Comparison of ENCODE assay signal across 12 cellular contexts in the genomic region with DNA sequence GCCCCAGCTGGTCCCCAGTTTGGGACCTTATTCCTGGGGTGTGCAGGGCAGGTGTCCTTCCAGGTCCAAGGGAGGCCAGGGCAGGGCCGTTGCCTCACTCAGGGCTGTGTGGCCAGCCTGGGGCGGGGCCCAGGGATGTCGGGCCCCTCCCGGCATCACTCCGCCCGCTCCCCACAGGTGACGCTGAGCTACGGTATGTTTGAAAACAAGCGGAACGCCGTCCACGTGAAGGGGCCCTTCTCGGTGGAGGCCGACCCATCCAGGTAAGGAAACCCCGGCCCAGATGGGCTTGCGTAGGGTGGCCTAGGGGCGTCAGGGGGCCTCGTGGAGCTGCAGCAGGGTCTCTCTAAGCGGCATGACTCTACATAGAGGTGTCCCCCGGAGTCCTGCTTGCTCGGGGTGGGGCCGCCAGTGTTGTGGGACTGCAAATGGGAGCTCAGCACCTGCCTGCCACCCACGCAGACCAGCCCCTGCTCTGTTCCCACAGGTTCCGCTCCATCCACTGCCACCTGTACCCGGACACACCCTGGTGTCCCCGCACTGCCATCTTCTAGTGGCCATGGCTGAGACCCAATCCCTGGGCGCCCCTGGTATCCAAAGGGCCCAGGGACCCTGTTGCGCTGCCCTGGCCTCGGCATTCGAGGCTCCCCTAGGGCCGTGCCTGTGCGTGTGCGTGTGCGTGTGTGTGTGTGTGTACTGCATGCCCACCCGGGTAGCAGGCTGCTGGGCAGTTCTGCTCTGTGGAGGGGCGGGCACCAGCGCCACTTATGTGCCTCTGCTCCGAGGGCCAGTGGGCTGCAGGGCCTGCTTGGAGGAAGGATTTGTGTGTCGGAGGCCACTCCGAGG. TPM values are rescaled to one million over a fixed set of nuclear protein-coding genes. Genes with fewer than 3 reads are reported as not detected.
DNase-seq lines count a peak whose midpoint lies in the region; ATAC-seq, FAIRE-seq and TF ChIP-seq lines count a peak whose summit lies in the region.
"Had no signal": no experiment of that assay in that cellular context is flagged by ENCODE, and none has a peak within 500 bp of the region (broad histone marks: within the 10 kb centered on the region; RNA-seq: fewer than 3 reads in every experiment).

No MANE protein-coding gene starts in this region.

- no peak overlapping the region for H4K8ac ChIP-seq in H9 (replicated peaks; ENCODE audit: insufficient read length, low read depth, low read length)

- no peak overlapping the region for H2AK5ac ChIP-seq in H9 (ENCODE audit: insufficient read length, low read length)

- H4K5ac ChIP-seq in H9 (ENCODE audit: insufficient read length, low read depth, low read length): no peak overlapping the region

- no peaks in the 10 kb centered on the region for H3K23me2 ChIP-seq in H9 (ENCODE audit: insufficient read length, low read depth, low read length, poor library complexity, severe bottlenecking)

- no peak overlapping the region for H3K4me3 Mint-ChIP-seq in H9
- peak overlapping the region; percentile 38 for H3K4me3 Mint-ChIP-seq in neural progenitor cell

- in situ Hi-C loops in K562 (cut with MboI): no loop called here

- H3K9ac ChIP-seq in H9 (ENCODE audit: extremely low read depth, insufficient read length, low read length): no peak overlapping the region
- H3K9ac ChIP-seq in K562 (ENCODE audit: insufficient read depth in 1 of 2, low read depth in 2 of 2, low read length in 2 of 2): no peak overlapping the region
- no peak overlapping the region for H3K9ac ChIP-seq in neural progenitor cell
- H3K9ac ChIP-seq: KMS-11 had no signal

- no peak for FAIRE-seq in K562 (lab: Jason Lieb, UNC)

- no peak overlapping the region for H2AFZ ChIP-seq in H9 (ENCODE audit: low read length)
- no peak overlapping the region for H2AFZ ChIP-seq in K562 (ENCODE audit: low read depth, low read length)
- no peak overlapping the region for H2AFZ ChIP-seq in neural progenitor cell (replicated peaks)

- H3K14ac ChIP-seq in H9 (ENCODE audit: insufficient read depth, low read length): no peak overlapping the region

- no peak overlapping the region for H2BK120ac ChIP-seq in H9 (ENCODE audit: low read depth, low read length, poor library complexity, severe bottlenecking)

- H2BK20ac ChIP-seq in H9 (ENCODE audit: low read depth, low read length, poor library complexity, severe bottlenecking): no peak overlapping the region

- H3K36me3 Mint-ChIP-seq in H9 (ENCODE audit: insufficient read depth in 1 of 3, low read depth in 3 of 3): peaks cover 0 to 30% (median 28%) of the 10 kb centered on the region in 3 experiments; a peak in 6 of 7 replicates
- H3K36me3 Mint-ChIP-seq in neural progenitor cell: peaks cover 6% of the 10 kb centered on the region

- no peaks in the 10 kb centered on the region for H3K9me1 ChIP-seq in K562 (ENCODE audit: control insufficient read depth, insufficient read depth, low read length)

- intact Hi-C loops in K562 (cut with micrococcal nuclease): no loop called here

- no peak for TF ChIP-seq RAD21 in K562 (CRISPR knock-in tag; conservative IDR thresholded peaks at IDR 0.05 in 1 of 2, IDR thresholded peaks at IDR 0.05 in 1 of 2)

- H3K27ac ChIP-seq in H9 (ENCODE audit: insufficient read length, low read depth, low read length) (no peak overlapping the region), K562 (ENCODE audit: extremely low read depth, low read depth, low read length) (no peak overlapping the region), neural progenitor cell (no peak overlapping the region)
- H3K27ac ChIP-seq: KMS-11 had no signal

- H3K23ac ChIP-seq in H9 (ENCODE audit: insufficient read length, low read depth, low read length): no peak overlapping the region

- no peak overlapping the region for H2BK15ac ChIP-seq in H9 (ENCODE audit: low read depth, low read length)

- ATAC-seq in K562: no peak
- no peak for ATAC-seq in GM21723 (IDR thresholded peaks at IDR 0.05; ENCODE audit: unreplicated experiment)
- no peak for ATAC-seq in HG03439 (IDR thresholded peaks at IDR 0.05; ENCODE audit: unreplicated experiment)

- no peak overlapping the region for H2BK5ac ChIP-seq in H9 (ENCODE audit: insufficient read length, low read length)

- H3K4ac ChIP-seq in H9 (ENCODE audit: low read depth, low read length): no peak overlapping the region

- H3K4me2 ChIP-seq in H9 (ENCODE audit: insufficient read depth, insufficient read length, low read length) (no peak overlapping the region), K562 (ENCODE audit: insufficient read depth, low read length) (no peak overlapping the region), neural progenitor cell (no peak overlapping the region)
- H3K4me2 ChIP-seq: KMS-11 had no signal

- no TSS peak for BruUV-seq in K562 (replicated peaks; lab: Mats Ljungman, UMichigan)

- H3K79me1 ChIP-seq in H9 (ENCODE audit: insufficient read depth, low read depth, low read length, poor library complexity, severe bottlenecking): no peaks in the 10 kb centered on the region

- H3K27me3 Mint-ChIP-seq in H9 (ENCODE audit: low read depth) (no peaks in the 10 kb centered on the region), neural progenitor cell (ENCODE audit: insufficient read depth, low read depth) (peaks cover 7% of the 10 kb centered on the region)

- no peak overlapping the region for H2BK12ac ChIP-seq in H9 (ENCODE audit: insufficient read length, low read depth, low read length)

- TF ChIP-seq POLR2A in K562 (conservative IDR thresholded peaks at IDR 0.05): no peak

- TF ChIP-seq EP300 in K562 (IDR thresholded peaks at IDR 0.05; ENCODE audit: low read length): no peak

- H4K20me1 ChIP-seq in H9 (ENCODE audit: control insufficient read depth, insufficient read depth, insufficient read length): no peaks in the 10 kb centered on the region
- no peaks in the 10 kb centered on the region; the same call in 1 of the 2 replicates for H4K20me1 ChIP-seq in K562 (replicated peaks; ENCODE audit: control insufficient read depth, insufficient read depth, low read length)
- peaks cover 92% of the 10 kb centered on the region for H4K20me1 ChIP-seq in neural progenitor cell (ENCODE audit: low read depth)

- H3K9me3 Mint-ChIP-seq in H9: no peaks in the 10 kb centered on the region
- no peaks in the 10 kb centered on the region for H3K9me3 Mint-ChIP-seq in neural progenitor cell

- H3K27ac Mint-ChIP-seq in H9: peak overlapping the region in 2 of 3 experiments; percentile 34 to 91; a peak in 2 of 7 replicates
- H3K27ac Mint-ChIP-seq in neural progenitor cell: no peak overlapping the region

- CTCF ChIA-PET in K562 (lab: Yijun Ruan, JAX; ENCODE audit: low intra/inter-chr PET ratio): interaction anchor here (1.2 kb wide), 1 partner anchor 154 kb away, joined by 4 read pairs; no protein-coding TSS in a partner anchor

- POLR2A ChIA-PET in K562 (lab: Yijun Ruan, JAX): interaction anchor here (1.0 to 1.9 kb wide), 3 partner anchors 8 to 16 kb away, joined by 3 to 4 read pairs (median 3); no protein-coding TSS in a partner anchor

- H3K36me3 ChIP-seq in BE2C (peaks cover 35% of the 10 kb centered on the region), K562 (ENCODE audit: control insufficient read depth, insufficient read depth, low read length) (no peaks in the 10 kb centered on the region), neural progenitor cell (no peaks in the 10 kb centered on the region)

- no peak overlapping the region for H4K91ac ChIP-seq in H9 (ENCODE audit: insufficient read length, low read depth, low read length)

- H3K27me3 ChIP-seq in BE2C (no peaks in the 10 kb centered on the region), H9 (ENCODE audit: insufficient read depth, low read length) (no peaks in the 10 kb centered on the region), K562 (ENCODE audit: control insufficient read depth in 2 of 2, insufficient read depth in 2 of 2, low read length in 2 of 2) (peaks cover 0 to 8% of the 10 kb centered on the region in 2 experiments; a peak in 1 of 5 replicates), neural progenitor cell (no peaks in the 10 kb centered on the region)

- no peak for TF ChIP-seq CTCF in BE2C (IDR thresholded peaks at IDR 0.05; ENCODE audit: low read depth, low read length)
- no peak for TF ChIP-seq CTCF in H9 (conservative IDR thresholded peaks at IDR 0.05)
- no peak for TF ChIP-seq CTCF in K562 (IDR thresholded peaks at IDR 0.05 in 2 of 3, conservative IDR thresholded peaks at IDR 0.05 in 1 of 3; ENCODE audit: insufficient read depth in 2 of 3, low read depth in 1 of 3, low read length in 3 of 3)
- TF ChIP-seq CTCF in neural progenitor cell (IDR thresholded peaks at IDR 0.05): no peak

- no peak overlapping the region for H3K56ac ChIP-seq in H9 (ENCODE audit: insufficient read length, low read depth, low read length)

- no peaks in the 10 kb centered on the region for H3K79me2 ChIP-seq in H9 (ENCODE audit: insufficient read depth, low read length)
- no peaks in the 10 kb centered on the region for H3K79me2 ChIP-seq in K562 (ENCODE audit: control insufficient read depth, insufficient read depth, low read length)
- peaks cover 49% of the 10 kb centered on the region for H3K79me2 ChIP-seq in neural progenitor cell (ENCODE audit: low read depth)

- H3K4me1 ChIP-seq in BE2C: peaks cover 36% of the 10 kb centered on the region
- H3K4me1 ChIP-seq in H9 (ENCODE audit: insufficient read depth, low read length): no peaks in the 10 kb centered on the region; the same call in 1 of the 2 replicates
- peaks cover 25 to 96% of the 10 kb centered on the region in 2 experiments for H3K4me1 ChIP-seq in K562 (replicated peaks in 1 of 2; ENCODE audit: control insufficient read depth in 2 of 2, insufficient read depth in 2 of 2, low read length in 2 of 2)
- peaks cover 47% of the 10 kb centered on the region for H3K4me1 ChIP-seq in neural progenitor cell

- H3K9me3 ChIP-seq in BE2C (no peaks in the 10 kb centered on the region), H9 (ENCODE audit: control insufficient read depth, low read depth, low read length) (no peaks in the 10 kb centered on the region), K562 (replicated peaks; ENCODE audit: control insufficient read depth, insufficient read depth, low read depth, low read length) (no peaks in the 10 kb centered on the region), neural progenitor cell (ENCODE audit: low read depth) (no peaks in the 10 kb centered on the region)

- DNase-seq in BE2C (peak; percentile 9), H9 (no peak), K562 (ENCODE audit: extremely low read depth in 1 of 4, low spot score in 3 of 4) (no peak), neural progenitor cell (ENCODE audit: low spot score) (no peak), amniotic stem cell (lab: John Stamatoyannopoulos, UW) (no peak), NK-92 (lab: John Stamatoyannopoulos, UW; ENCODE audit: unreplicated experiment) (no peak)
- DNase-seq: GOT3, NCI-H187 treated with DMSO at 0.1 percent for 48 hours had no signal

- H3K4me1 Mint-ChIP-seq in H9 (peaks cover 38 to 49% of the 10 kb centered on the region in 2 experiments), neural progenitor cell (peaks cover 49% of the 10 kb centered on the region)

- no peak overlapping the region for H3K18ac ChIP-seq in H9 (ENCODE audit: insufficient read length, low read depth, low read length)

- no peak overlapping the region for H3K4me3 ChIP-seq in BE2C (ENCODE audit: low read depth, low read length)
- H3K4me3 ChIP-seq in K562: no peak overlapping the region
- no peak overlapping the region for H3K4me3 ChIP-seq in neural progenitor cell

- WGBS in H9 (ENCODE audit: extremely low coverage, insufficient read length, low lambda C conversion rate): no CpG with 5 or more reads among the region's 40 CpGs
- 66% methylated on average over 28 of the region's 40 CpGs for WGBS in K562 (ENCODE audit: insufficient coverage, low coverage, missing lambda C conversion rate)

- peaks cover 82% of the 10 kb centered on the region for H3F3A ChIP-seq in neural progenitor cell (ENCODE audit: low read depth)

- H3T11ph ChIP-seq in H9 (ENCODE audit: low read length): no peak overlapping the region

RNA-seq across cellular contexts. Expression of a gene that starts 7.3 kb away (rescaled TPM):
- 1.6 TPM for polyA plus RNA-seq in BE2C (2012; ENCODE audit: insufficient read depth, insufficient read length, low read depth)
- 52.9 and 55.3 TPM in 2 replicates for total RNA-seq in H9 (2021)
- 0.76 and 4.3 TPM in 2 replicates for total RNA-seq in K562 (2011; cell fraction: chromatin; rRNA removed; ENCODE audit: low replicate concordance)
- total RNA-seq in K562 (2011; cell fraction: nucleolus; rRNA removed): 3.6 and 4.7 TPM in 2 replicates
- 2.0 and 2.1 TPM in 2 replicates for total RNA-seq in K562 (2011; cell fraction: nucleoplasm; rRNA removed)
- 0.49 and 0.73 TPM in 2 replicates for total RNA-seq in K562 (2014; rRNA removed)
- 0.18 and 0.22 TPM in 2 replicates for total RNA-seq in K562 (2014; rRNA removed; fragmentation: Illumina TruSeq; extraction: Trizol)
- total RNA-seq in K562 (2015; rRNA removed; fragmentation: Illumina TruSeq; extraction: Trizol): 0.25 and 0.30 TPM in 2 replicates
- total RNA-seq in K562 (2021): 0.81 and 0.89 TPM in 2 replicates
- polyA plus RNA-seq in K562 (2011; rRNA removed): 0.86 and 1.2 TPM in 2 replicates
- 1.4 and 2.5 TPM in 2 replicates for polyA plus RNA-seq in K562 (2011; cell fraction: cytosol; rRNA removed)
- polyA plus RNA-seq in K562 (2011; cell fraction: nucleus; rRNA removed): 4.7 and 6.5 TPM in 2 replicates
- 0.43 and 0.47 TPM in 2 replicates for polyA plus RNA-seq in K562 (2012)
- 0.24 and 0.39 TPM in 2 replicates for polyA plus RNA-seq in K562 (2014; fragmentation: Illumina TruSeq; extraction: Trizol)
- under 1 TPM in 1 of 2 experiments, not detected in 1; 0.03 TPM for polyA plus RNA-seq in K562 (2014; fragmentation: Nextera tagmentation; extraction: Ambion mirVana)
- 0.25 and 0.28 TPM in 2 replicates for polyA plus RNA-seq in K562 (2014; rRNA removed)
- 0.45 and 0.49 TPM in 2 replicates for polyA minus RNA-seq in K562 (2011; rRNA and poly(A)+ RNA removed)
- 0.91 and 1.0 TPM in 2 replicates for polyA minus RNA-seq in K562 (2011; cell fraction: cytosol; rRNA and poly(A)+ RNA removed)
- polyA minus RNA-seq in K562 (2011; cell fraction: nucleus; rRNA and poly(A)+ RNA removed): 3.6 and 3.8 TPM in 2 replicates
- total RNA-seq in neural progenitor cell (ENCODE audit: low replicate concordance): 58.0 and 177 TPM in 2 replicates

RNA-seq across cellular contexts. Expression of a gene that starts 28.4 kb away (rescaled TPM):
- 77.4 TPM for polyA plus RNA-seq in BE2C (2012; ENCODE audit: insufficient read depth, insufficient read length, low read depth)
- 41.2 and 42.6 TPM in 2 replicates for total RNA-seq in H9 (2021)
- 18.7 and 76.7 TPM in 2 replicates for total RNA-seq in K562 (2011; cell fraction: chromatin; rRNA removed; ENCODE audit: low replicate concordance)
- 75.9 and 80.0 TPM in 2 replicates for total RNA-seq in K562 (2011; cell fraction: nucleolus; rRNA removed)
- total RNA-seq in K562 (2011; cell fraction: nucleoplasm; rRNA removed): 35.8 and 37.1 TPM in 2 replicates
- 48.2 and 53.8 TPM in 2 replicates for total RNA-seq in K562 (2014; rRNA removed)
- 1.9 and 3.7 TPM in 2 replicates for total RNA-seq in K562 (2014; rRNA removed; fragmentation: Illumina TruSeq; extraction: Trizol)
- total RNA-seq in K562 (2015; rRNA removed; fragmentation: Illumina TruSeq; extraction: Trizol): 14.6 and 17.4 TPM in 2 replicates
- total RNA-seq in K562 (2021): 49.6 and 49.8 TPM in 2 replicates
- 10.5 and 23.7 TPM in 2 replicates for polyA plus RNA-seq in K562 (2011; rRNA removed)
- 14.1 and 48.2 TPM in 2 replicates for polyA plus RNA-seq in K562 (2011; cell fraction: cytosol; rRNA removed)
- polyA plus RNA-seq in K562 (2011; cell fraction: nucleus; rRNA removed): 84.7 and 142 TPM in 2 replicates
- polyA plus RNA-seq in K562 (2012): 37.7 and 38.8 TPM in 2 replicates
- 5.8 and 20.3 TPM in 2 replicates for polyA plus RNA-seq in K562 (2014; fragmentation: Illumina TruSeq; extraction: Trizol)
- under 1 TPM; 0.13 to 0.31 TPM for polyA plus RNA-seq in K562 (2014; fragmentation: Nextera tagmentation; extraction: Ambion mirVana)
- polyA plus RNA-seq in K562 (2014; rRNA removed): 35.3 and 39.1 TPM in 2 replicates
- 3.2 and 7.4 TPM in 2 replicates for polyA minus RNA-seq in K562 (2011; rRNA and poly(A)+ RNA removed)
- 27.3 and 27.9 TPM in 2 replicates for polyA minus RNA-seq in K562 (2011; cell fraction: cytosol; rRNA and poly(A)+ RNA removed)
- polyA minus RNA-seq in K562 (2011; cell fraction: nucleus; rRNA and poly(A)+ RNA removed): 22.2 and 25.0 TPM in 2 replicates
- total RNA-seq in neural progenitor cell (ENCODE audit: low replicate concordance): 9.3 and 52.2 TPM in 2 replicates

RNA-seq across cellular contexts. Expression of a gene that starts 31.9 kb away (rescaled TPM):
- 4.5 TPM for polyA plus RNA-seq in BE2C (2012; ENCODE audit: insufficient read depth, insufficient read length, low read depth)
- total RNA-seq in H9 (2021) (6.7 and 7.0 TPM in 2 replicates), K562 (2014; rRNA removed) (7.2 and 8.5 TPM in 2 replicates), K562 (2014; rRNA removed; fragmentation: Illumina TruSeq; extraction: Trizol) (1.7 and 3.5 TPM in 2 replicates), K562 (2015; rRNA removed; fragmentation: Illumina TruSeq; extraction: Trizol) (3.7 and 4.2 TPM in 2 replicates), K562 (2021) (7.8 and 8.7 TPM in 2 replicates), neural progenitor cell (ENCODE audit: low replicate concordance) (4.6 and 10.1 TPM in 2 replicates)
- 26.8 and 52.1 TPM in 2 replicates for total RNA-seq in K562 (2011; cell fraction: chromatin; rRNA removed; ENCODE audit: low replicate concordance)
- 20.3 and 21.5 TPM in 2 replicates for total RNA-seq in K562 (2011; cell fraction: nucleolus; rRNA removed)
- 22.9 and 30.8 TPM in 2 replicates for total RNA-seq in K562 (2011; cell fraction: nucleoplasm; rRNA removed)
- polyA plus RNA-seq in K562 (2011; rRNA removed) (3.2 and 5.0 TPM in 2 replicates), K562 (2014; fragmentation: Illumina TruSeq; extraction: Trizol) (4.4 and 6.5 TPM in 2 replicates), K562 (2014; fragmentation: Nextera tagmentation; extraction: Ambion mirVana) (under 1 TPM; 0.18 to 0.28 TPM), K562 (2014; rRNA removed) (5.1 and 6.1 TPM in 2 replicates)
- polyA plus RNA-seq in K562 (2011; cell fraction: cytosol; rRNA removed): 2.3 and 3.0 TPM in 2 replicates
- 12.8 and 18.1 TPM in 2 replicates for polyA plus RNA-seq in K562 (2011; cell fraction: nucleus; rRNA removed)
- polyA plus RNA-seq in K562 (2012): 5.3 and 7.0 TPM in 2 replicates
- polyA minus RNA-seq in K562 (2011; rRNA and poly(A)+ RNA removed): 3.7 and 4.7 TPM in 2 replicates
- 3.9 and 4.8 TPM in 2 replicates for polyA minus RNA-seq in K562 (2011; cell fraction: cytosol; rRNA and poly(A)+ RNA removed)
- polyA minus RNA-seq in K562 (2011; cell fraction: nucleus; rRNA and poly(A)+ RNA removed): 5.5 and 5.9 TPM in 2 replicates

RNA-seq across cellular contexts. Expression of a gene that starts 50.7 kb away (rescaled TPM):
- polyA plus RNA-seq in BE2C (2012; ENCODE audit: insufficient read depth, insufficient read length, low read depth): not detected
- not detected in 2 replicates for total RNA-seq in H9 (2021)
- not detected in 2 replicates for total RNA-seq in K562 (2011; cell fraction: chromatin; rRNA removed; ENCODE audit: low replicate concordance)
- not detected in 2 replicates for total RNA-seq in K562 (2011; cell fraction: nucleolus; rRNA removed)
- not detected in 2 replicates for total RNA-seq in K562 (2011; cell fraction: nucleoplasm; rRNA removed)
- total RNA-seq in K562 (2014; rRNA removed): not detected in 2 replicates
- total RNA-seq in K562 (2014; rRNA removed; fragmentation: Illumina TruSeq; extraction: Trizol): not detected in 2 replicates
- total RNA-seq in K562 (2015; rRNA removed; fragmentation: Illumina TruSeq; extraction: Trizol): not detected in 2 replicates
- total RNA-seq in K562 (2021): not detected in 2 replicates
- not detected in 2 replicates for polyA plus RNA-seq in K562 (2011; rRNA removed)
- polyA plus RNA-seq in K562 (2011; cell fraction: cytosol; rRNA removed): not detected in 2 replicates
- polyA plus RNA-seq in K562 (2011; cell fraction: nucleus; rRNA removed): not detected in 2 replicates
- polyA plus RNA-seq in K562 (2012): not detected in 2 replicates
- polyA plus RNA-seq in K562 (2014; fragmentation: Illumina TruSeq; extraction: Trizol): not detected in 2 replicates
- not detected for polyA plus RNA-seq in K562 (2014; fragmentation: Nextera tagmentation; extraction: Ambion mirVana)
- not detected in 2 replicates for polyA plus RNA-seq in K562 (2014; rRNA removed)
- polyA minus RNA-seq in K562 (2011; rRNA and poly(A)+ RNA removed): not detected in 2 replicates
- not detected in 2 replicates for polyA minus RNA-seq in K562 (2011; cell fraction: cytosol; rRNA and poly(A)+ RNA removed)
- polyA minus RNA-seq in K562 (2011; cell fraction: nucleus; rRNA and poly(A)+ RNA removed): not detected in 2 replicates
- total RNA-seq in neural progenitor cell (ENCODE audit: low replicate concordance): not detected in 2 replicates
- total RNA-seq: mononuclear cell had no signal
